ENCODE assay signal across 15 cellular contexts in genomic region chr15:31221936-31222515, GRCh38.
DNase-seq lines count a peak whose midpoint lies in the region; ATAC-seq and TF ChIP-seq lines count a peak whose summit lies in the region.
"Had no signal": no experiment of that assay in that cellular context is flagged by ENCODE, and none has a peak within 500 bp of the region (broad histone marks: within the 10 kb centered on the region; RNA-seq: fewer than 3 reads in every experiment).

No MANE protein-coding gene starts in this region.

- H3K4me1 ChIP-seq in BLaER1 treated with 17β-estradiol and CSF1 and Interleukin-3, amounts not matched to agents 10 nM and 100 nM: peaks cover 54 to 93% (median 73%) of the 10 kb centered on the region in 10 experiments
- H3K4me1 ChIP-seq in H9 (ENCODE audit: insufficient read depth, low read length) (peaks cover 8% of the 10 kb centered on the region), RWPE2 (ENCODE audit: insufficient read depth, poor library complexity, severe bottlenecking) (peaks cover 10% of the 10 kb centered on the region), mesendoderm (ENCODE audit: control insufficient read depth, low read depth, low read length) (no peaks in the 10 kb centered on the region), transverse colon (peaks cover 0 to 14% (median 1%) of the 10 kb centered on the region in 4 donors)

- H2BK20ac ChIP-seq in H9 (ENCODE audit: low read depth, low read length, poor library complexity, severe bottlenecking): no peak overlapping the region

- peaks cover 3% of the 10 kb centered on the region for H3K23me2 ChIP-seq in H9 (ENCODE audit: insufficient read length, low read depth, low read length, poor library complexity, severe bottlenecking)

- H4K8ac ChIP-seq in H9 (replicated peaks; ENCODE audit: insufficient read length, low read depth, low read length) (no peak overlapping the region), mesendoderm (ENCODE audit: low read depth, low read length) (no peak overlapping the region)

- H2BK5ac ChIP-seq in H9 (ENCODE audit: insufficient read length, low read length): no peak overlapping the region
- H2BK5ac ChIP-seq in mesendoderm (ENCODE audit: low read length): no peak overlapping the region

- H2AK5ac ChIP-seq in H9 (ENCODE audit: insufficient read length, low read length) (no peak overlapping the region), mesendoderm (ENCODE audit: low read length) (no peak overlapping the region)

- H3K36me3 ChIP-seq in BLaER1 treated with 17β-estradiol and CSF1 and Interleukin-3, amounts not matched to agents 10 nM and 100 nM: no peaks in the 10 kb centered on the region
- no peaks in the 10 kb centered on the region for H3K36me3 ChIP-seq in RWPE2 (ENCODE audit: low read depth)
- H3K36me3 ChIP-seq in mesendoderm (ENCODE audit: control insufficient read depth, insufficient read depth, low read length): no peaks in the 10 kb centered on the region
- no peaks in the 10 kb centered on the region for H3K36me3 ChIP-seq in transverse colon
- H3K36me3 ChIP-seq: cardiac muscle cell, gastrocnemius medialis, tibial nerve had no signal

- TF ChIP-seq EP300 in transverse colon (IDR thresholded peaks at IDR 0.05; ENCODE audit: low read depth): no peak

- peak overlapping the region in 9 of 11 experiments; percentile 39 to 78 (median 58); a peak in 16 of 22 replicates for H3K27ac ChIP-seq in BLaER1 treated with 17β-estradiol and CSF1 and Interleukin-3, amounts not matched to agents 10 nM and 100 nM
- no peak overlapping the region for H3K27ac ChIP-seq in H9 (ENCODE audit: insufficient read length, low read depth, low read length)
- no peak overlapping the region for H3K27ac ChIP-seq in RWPE2 (ENCODE audit: poor library complexity, severe bottlenecking)
- H3K27ac ChIP-seq in mesendoderm (ENCODE audit: low read depth, low read length): no peak overlapping the region
- no peak overlapping the region for H3K27ac ChIP-seq in transverse colon
- H3K27ac ChIP-seq: cardiac muscle cell, gastrocnemius medialis, KMS-11, psoas muscle, tibial nerve had no signal

- H3K9ac ChIP-seq in BLaER1 treated with 17β-estradiol and CSF1 and Interleukin-3, amounts not matched to agents 10 nM and 100 nM: peak overlapping the region in 2 of 11 experiments; percentile 9 to 20; a peak in 1 of 22 replicates
- H3K9ac ChIP-seq in H9 (ENCODE audit: extremely low read depth, insufficient read length, low read length) (no peak overlapping the region), mesendoderm (ENCODE audit: low read length) (no peak overlapping the region)
- H3K9ac ChIP-seq: KMS-11 had no signal

- no peak overlapping the region for H2BK15ac ChIP-seq in H9 (ENCODE audit: low read depth, low read length)
- no peak overlapping the region for H2BK15ac ChIP-seq in mesendoderm (replicated peaks; ENCODE audit: low read depth)

- H2BK12ac ChIP-seq in H9 (ENCODE audit: insufficient read length, low read depth, low read length): no peak overlapping the region

- intact Hi-C loops in transverse colon (cut with DNase I; ENCODE audit: low total_unique reads): no loop called here

- no peak overlapping the region for H3K4me3 Mint-ChIP-seq in H9
- H3K4me3 Mint-ChIP-seq: activated naive CD8-positive, alpha-beta T cell had no signal

- peaks cover 0 to 3% (median 0%) of the 10 kb centered on the region in 3 experiments; a peak in 2 of 7 replicates for H3K36me3 Mint-ChIP-seq in H9 (ENCODE audit: insufficient read depth in 1 of 3, low read depth in 3 of 3)
- H3K36me3 Mint-ChIP-seq: activated naive CD8-positive, alpha-beta T cell had no signal

- H3K14ac ChIP-seq in H9 (ENCODE audit: insufficient read depth, low read length): no peak overlapping the region

- no peak overlapping the region for H3K23ac ChIP-seq in H9 (ENCODE audit: insufficient read length, low read depth, low read length)
- no peak overlapping the region for H3K23ac ChIP-seq in mesendoderm (ENCODE audit: low read length)

- peaks cover 2 to 3% of the 10 kb centered on the region in 2 experiments; a peak in 2 of 5 replicates for H3K9me3 Mint-ChIP-seq in H9

- H3K79me2 ChIP-seq in H9 (ENCODE audit: insufficient read depth, low read length) (no peaks in the 10 kb centered on the region), mesendoderm (ENCODE audit: control insufficient read depth, insufficient read depth, low read length) (no peaks in the 10 kb centered on the region)

- H3K27ac Mint-ChIP-seq in H9: no peak overlapping the region
- H3K27ac Mint-ChIP-seq: activated naive CD8-positive, alpha-beta T cell had no signal

- H3K56ac ChIP-seq in H9 (ENCODE audit: insufficient read length, low read depth, low read length): no peak overlapping the region
- no peak overlapping the region for H3K56ac ChIP-seq in mesendoderm (ENCODE audit: low read length)

- no peak overlapping the region for H4K91ac ChIP-seq in H9 (ENCODE audit: insufficient read length, low read depth, low read length)

- no peaks in the 10 kb centered on the region for H4K20me1 ChIP-seq in BLaER1 treated with 17β-estradiol and CSF1 and Interleukin-3, amounts not matched to agents 10 nM and 100 nM
- no peaks in the 10 kb centered on the region for H4K20me1 ChIP-seq in H9 (ENCODE audit: control insufficient read depth, insufficient read depth, insufficient read length)

- TF ChIP-seq CTCF in H9 (conservative IDR thresholded peaks at IDR 0.05): no peak; the same call in 2 of the 3 replicates
- TF ChIP-seq CTCF in RWPE2 (IDR thresholded peaks at IDR 0.05; ENCODE audit: poor library complexity, severe bottlenecking): no peak
- no peak for TF ChIP-seq CTCF in transverse colon (IDR thresholded peaks at IDR 0.05)

- in situ Hi-C loops in transverse colon (cut with MboI; ENCODE audit: low pct_ligation_motif_present in 1 of 4, low pct_unique_long_range_greater_than_20kb in 1 of 4, low sequenced_read_pairs in 3 of 4): loop anchor here in 3 of 4 donors (25.0 kb wide), 2 partner anchors 90 to 215 kb away; no protein-coding TSS in a partner anchor

- H3K4me1 Mint-ChIP-seq in H9: peaks cover 30 to 39% of the 10 kb centered on the region in 2 experiments

- no peaks in the 10 kb centered on the region for H3K27me3 ChIP-seq in BLaER1 treated with 17β-estradiol and CSF1 and Interleukin-3, amounts not matched to agents 10 nM and 100 nM
- H3K27me3 ChIP-seq in H9 (ENCODE audit: insufficient read depth, low read length) (no peaks in the 10 kb centered on the region), RWPE2 (ENCODE audit: insufficient read depth, poor library complexity, severe bottlenecking) (no peaks in the 10 kb centered on the region), mesendoderm (ENCODE audit: insufficient read depth, low read length, poor library complexity) (no peaks in the 10 kb centered on the region), transverse colon (no peaks in the 10 kb centered on the region)
- H3K27me3 ChIP-seq: cardiac muscle cell, gastrocnemius medialis, tibial nerve had no signal

- no CpG with 5 or more reads among the region's 11 CpGs for WGBS in H9 (ENCODE audit: extremely low coverage, insufficient read length, low lambda C conversion rate)
- WGBS in mesendoderm (ENCODE audit: extremely low coverage, insufficient coverage, low lambda C conversion rate): no CpG with 5 or more reads among the region's 11 CpGs
- WGBS in transverse colon (ENCODE audit: low coverage in 1 of 2), 2 donors: 81 to 89% methylated on average over 6 to 11 of the region's 11 CpGs

- peak; percentile 31; the same call in 1 of the 3 replicates for ATAC-seq in RWPE2 (ENCODE audit: low read depth)

- no peak overlapping the region for H3T11ph ChIP-seq in H9 (ENCODE audit: low read length)

- DNase-seq in H9: peak; percentile 59
- DNase-seq in RWPE2 (ENCODE audit: low spot score): no peak
- peak; percentile 69 for DNase-seq in mesendoderm
- no peak for DNase-seq in stimulated activated CD4-positive, alpha-beta T cell treated with anti-CD3 and anti-CD28 coated beads, Interleukin-4, amount 100 ng/mL, for 1 hour
- DNase-seq in stimulated activated CD4-positive, alpha-beta T cell treated with anti-CD3 and anti-CD28 coated beads, Interleukin-4, amount 100 ng/mL, for 4 hours: no peak
- no peak for DNase-seq in transverse colon
- DNase-seq: activated CD8-positive, alpha-beta memory T cell treated with anti-CD3 and anti-CD28 coated beads, Interleukin-2, amount 50 U/mL, for 48 hours; NCI-H2171; psoas muscle had no signal

- H3K4me3 ChIP-seq in BLaER1 treated with 17β-estradiol and CSF1 and Interleukin-3, amounts not matched to agents 10 nM and 100 nM: no peak overlapping the region
- H3K4me3 ChIP-seq in RWPE2 (ENCODE audit: severe bottlenecking) (no peak overlapping the region), mesendoderm (ENCODE audit: low read length) (no peak overlapping the region), transverse colon (no peak overlapping the region)
- H3K4me3 ChIP-seq: cardiac muscle cell, gastrocnemius medialis, psoas muscle, tibial nerve had no signal

- H3K79me1 ChIP-seq in H9 (ENCODE audit: insufficient read depth, low read depth, low read length, poor library complexity, severe bottlenecking) (no peaks in the 10 kb centered on the region), mesendoderm (ENCODE audit: low read length) (no peaks in the 10 kb centered on the region)

- H3K9me3 ChIP-seq in BLaER1 treated with 17β-estradiol and CSF1 and Interleukin-3, amounts not matched to agents 10 nM and 100 nM (replicated peaks in 1 of 11): peaks cover 0 to 15% (median 8%) of the 10 kb centered on the region in 11 experiments; a peak in 12 of 22 replicates
- H3K9me3 ChIP-seq in H9 (ENCODE audit: control insufficient read depth, low read depth, low read length) (no peaks in the 10 kb centered on the region), RWPE2 (ENCODE audit: severe bottlenecking) (no peaks in the 10 kb centered on the region), transverse colon (no peaks in the 10 kb centered on the region)
- H3K9me3 ChIP-seq: gastrocnemius medialis, psoas muscle, tibial nerve had no signal

- no peak overlapping the region for H2AFZ ChIP-seq in H9 (ENCODE audit: low read length)

- no peak for TF ChIP-seq POLR2A in transverse colon (IDR thresholded peaks at IDR 0.05)

- no peak overlapping the region for H2BK120ac ChIP-seq in H9 (ENCODE audit: low read depth, low read length, poor library complexity, severe bottlenecking)
- no peak overlapping the region for H2BK120ac ChIP-seq in mesendoderm (ENCODE audit: low read depth, low read length)

- H3K4ac ChIP-seq in H9 (ENCODE audit: low read depth, low read length) (no peak overlapping the region), mesendoderm (ENCODE audit: low read depth, low read length) (no peak overlapping the region)

- no peaks in the 10 kb centered on the region; the same call in 1 of the 2 replicates for H3K27me3 Mint-ChIP-seq in H9 (ENCODE audit: low read depth)
- H3K27me3 Mint-ChIP-seq: activated naive CD8-positive, alpha-beta T cell had no signal

- H3K18ac ChIP-seq in H9 (ENCODE audit: insufficient read length, low read depth, low read length) (no peak overlapping the region), mesendoderm (ENCODE audit: low read length) (no peak overlapping the region)

- H3K4me2 ChIP-seq in BLaER1 treated with 17β-estradiol and CSF1 and Interleukin-3, amounts not matched to agents 10 nM and 100 nM: peak overlapping the region; percentile 83 to 97 (median 86)
- H3K4me2 ChIP-seq in H9 (ENCODE audit: insufficient read depth, insufficient read length, low read length): no peak overlapping the region
- H3K4me2 ChIP-seq in mesendoderm (ENCODE audit: low read length): no peak overlapping the region
- H3K4me2 ChIP-seq: KMS-11 had no signal

- H4K5ac ChIP-seq in H9 (ENCODE audit: insufficient read length, low read depth, low read length) (no peak overlapping the region), mesendoderm (ENCODE audit: low read length) (no peak overlapping the region)

Comparison
In these comparisons a context has a peak if more than half of its experiments do, and no peak if none do; other contexts are left out.
1. H3K27ac ChIP-seq: peak in BLaER1 treated with 17β-estradiol and CSF1 and Interleukin-3, amounts not matched to agents 10 nM and 100 nM (9 of 11); none in H9 (single experiment), RWPE2 (single experiment), mesendoderm (single experiment) and transverse colon (0 of 4).
2. H3K4me2 ChIP-seq: peak in BLaER1 treated with 17β-estradiol and CSF1 and Interleukin-3, amounts not matched to agents 10 nM and 100 nM (11 of 11); none in H9 (single experiment) and mesendoderm (single experiment).
3. DNase-seq: peak in H9 (single experiment) and mesendoderm (single experiment); none in RWPE2 (single experiment), stimulated activated CD4-positive, alpha-beta T cell treated with anti-CD3 and anti-CD28 coated beads, Interleukin-4, amount 100 ng/mL, for 1 hour (single experiment), stimulated activated CD4-positive, alpha-beta T cell treated with anti-CD3 and anti-CD28 coated beads, Interleukin-4, amount 100 ng/mL, for 4 hours (0 of 2) and transverse colon (single experiment).